Comparison of ENCODE assay signal across 16 cellular contexts in genomic region chr7:1638113-1638726, GRCh38. TPM values are rescaled to one million over a fixed set of nuclear protein-coding genes. Genes with fewer than 3 reads are reported as not detected.
DNase-seq lines count a peak whose midpoint lies in the region; ATAC-seq and TF ChIP-seq lines count a peak whose summit lies in the region.
"Had no signal": no experiment of that assay in that cellular context is flagged by ENCODE, and none has a peak within 500 bp of the region (broad histone marks: within the 10 kb centered on the region; RNA-seq: fewer than 3 reads in every experiment).

No MANE protein-coding gene starts in this region.

- H3K4me3 ChIP-seq in fibroblast of the aortic adventitia (ENCODE audit: low read depth, low read length) (no peak overlapping the region), foreskin fibroblast (ENCODE audit: low read depth in 1 of 2, low read length in 2 of 2) (no peak overlapping the region)
- H3K4me3 ChIP-seq: breast epithelium, SJCRH30, transverse colon had no signal

- no peaks in the 10 kb centered on the region for H3K36me3 Mint-ChIP-seq in nephron progenitor cell (ENCODE audit: low read depth)

- H3K27ac Mint-ChIP-seq in nephron progenitor cell: peak overlapping the region; percentile 81
- H3K27ac Mint-ChIP-seq: activated CD8-positive, alpha-beta T cell treated with anti-CD3 and anti-CD28 coated beads for 36 hours; memory B cell had no signal

- H3K4me1 Mint-ChIP-seq in nephron progenitor cell: peaks cover 36% of the 10 kb centered on the region
- H3K4me1 Mint-ChIP-seq: memory B cell had no signal

- H3K4me3 Mint-ChIP-seq in nephron progenitor cell: no peak overlapping the region
- H3K4me3 Mint-ChIP-seq: activated CD8-positive, alpha-beta T cell treated with anti-CD3 and anti-CD28 coated beads for 36 hours; memory B cell had no signal

- H3K27me3 Mint-ChIP-seq in nephron progenitor cell (ENCODE audit: low read depth, poor library complexity): peaks cover 12% of the 10 kb centered on the region

- TF ChIP-seq CTCF in fibroblast of the aortic adventitia (IDR thresholded peaks at IDR 0.05; ENCODE audit: insufficient read depth, low read length) (no peak), nephron progenitor cell (IDR thresholded peaks at IDR 0.05) (no peak), foreskin fibroblast (IDR thresholded peaks at IDR 0.05; ENCODE audit: low read depth, low read length) (no peak)

- ATAC-seq in HG03521 (IDR thresholded peaks at IDR 0.05; ENCODE audit: unreplicated experiment) (no peak), HG03196 (IDR thresholded peaks at IDR 0.05; ENCODE audit: unreplicated experiment) (no peak)
- ATAC-seq: activated CD8-positive, alpha-beta T cell treated with anti-CD3 and anti-CD28 coated beads for 36 hours had no signal

- DNase-seq in DMS79 (lab: John Stamatoyannopoulos, UW) (peak; percentile 69), NCI-H2171 (lab: John Stamatoyannopoulos, UW) (peak; percentile 74), fibroblast of the aortic adventitia (ENCODE audit: low read depth) (peak; percentile 13), nephron progenitor cell (peak; percentile 72), foreskin fibroblast (no peak)
- DNase-seq in activated CD4-positive, alpha-beta T cell treated with anti-CD3 and anti-CD28 coated beads for 1 hour: no peak
- DNase-seq: activated CD8-positive, alpha-beta T cell treated with anti-CD3 and anti-CD28 coated beads for 36 hours; activated effector memory CD4-positive, alpha-beta T cell treated with anti-CD3 and anti-CD28 coated beads, Interleukin-2, amount 50 U/mL, for 16 hours; IMR-90; NCI-H1105; SJCRH30; transverse colon had no signal

- H3K9me3 Mint-ChIP-seq in nephron progenitor cell: peaks cover 31% of the 10 kb centered on the region

RNA-seq across cellular contexts. Expression of gene ELFN1, which starts 31.9 kb away (rescaled TPM):
- 1.6 and 3.8 TPM in 2 replicates for total RNA-seq in fibroblast of the aortic adventitia (ENCODE audit: low replicate concordance)

Comparison
In these comparisons a context has a peak if more than half of its experiments do, and no peak if none do; other contexts are left out.
1. DNase-seq: peak in DMS79 (single experiment), NCI-H2171 (single experiment), fibroblast of the aortic adventitia (single experiment) and nephron progenitor cell (single experiment); none in activated CD4-positive, alpha-beta T cell treated with anti-CD3 and anti-CD28 coated beads for 1 hour (single experiment) and foreskin fibroblast (0 of 2).